ENCODE assay signal across 19 cellular contexts in the genomic region with DNA sequence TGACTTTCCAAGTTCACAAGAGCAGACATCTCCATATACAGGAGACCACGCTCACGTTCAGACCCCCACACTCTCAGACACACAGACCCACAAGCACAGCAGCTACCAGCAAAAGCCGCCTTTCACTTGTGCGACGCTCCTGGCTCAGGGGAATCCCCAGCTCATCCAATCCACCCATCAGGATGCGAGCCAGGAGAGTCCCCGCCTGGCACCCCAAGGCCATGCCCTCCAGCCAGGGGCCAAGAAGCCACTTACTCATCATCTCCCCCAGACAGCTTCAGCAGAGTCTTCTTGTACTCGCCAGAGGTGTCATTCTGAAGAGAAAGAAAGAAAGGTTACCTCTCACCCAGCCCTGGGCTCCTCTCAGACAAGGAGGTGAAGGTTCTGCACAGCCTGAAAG. TPM values are rescaled to one million over a fixed set of nuclear protein-coding genes. Genes with fewer than 3 reads are reported as not detected.
A peak's percentile ranks its signal among the peaks of the same experiment; 100 is the strongest.
DNase-seq lines count a peak whose midpoint lies in the region; ATAC-seq and TF ChIP-seq lines count a peak whose summit lies in the region.
"Had no signal": no experiment of that assay in that cellular context is flagged by ENCODE, and none has a peak within 500 bp of the region (broad histone marks: within the 10 kb centered on the region; RNA-seq: fewer than 3 reads in every experiment).

No MANE protein-coding gene starts in this region.

- peaks cover 97% of the 10 kb centered on the region for H3K36me3 Mint-ChIP-seq in activated T-cell treated with anti-CD3 and anti-CD28 coated beads, Interleukin-2, amount 50 U/mL, for 24 hours (ENCODE audit: low read depth)
- H3K36me3 Mint-ChIP-seq in stimulated activated effector memory CD8-positive, alpha-beta T cell treated with anti-CD3 and anti-CD28 coated beads, Interleukin-12 subunit alpha, Interleukin-12 subunit beta, amount 100 ng/mL, for 72 hours: peaks cover 100% of the 10 kb centered on the region

- no peaks in the 10 kb centered on the region for H3K27me3 Mint-ChIP-seq in activated T-cell treated with anti-CD3 and anti-CD28 coated beads, Interleukin-2, amount 50 U/mL, for 24 hours

- peaks cover 84% of the 10 kb centered on the region for H3K4me1 Mint-ChIP-seq in activated T-cell treated with anti-CD3 and anti-CD28 coated beads, Interleukin-2, amount 50 U/mL, for 24 hours (ENCODE audit: low read depth)
- peaks cover 68% of the 10 kb centered on the region for H3K4me1 Mint-ChIP-seq in stimulated activated effector memory CD8-positive, alpha-beta T cell treated with anti-CD3 and anti-CD28 coated beads, Interleukin-12 subunit alpha, Interleukin-12 subunit beta, amount 100 ng/mL, for 72 hours

- H3K9me3 Mint-ChIP-seq in activated T-cell treated with anti-CD3 and anti-CD28 coated beads, Interleukin-2, amount 50 U/mL, for 24 hours: no peaks in the 10 kb centered on the region
- no peaks in the 10 kb centered on the region for H3K9me3 Mint-ChIP-seq in stimulated activated effector memory CD8-positive, alpha-beta T cell treated with anti-CD3 and anti-CD28 coated beads, Interleukin-12 subunit alpha, Interleukin-12 subunit beta, amount 100 ng/mL, for 72 hours

- H3K9me3 ChIP-seq in OCI-LY3 (ENCODE audit: insufficient read depth, low read length): no peaks in the 10 kb centered on the region
- H3K9me3 ChIP-seq in adrenal gland (replicated peaks in 1 of 3): no peaks in the 10 kb centered on the region

- H3K27ac Mint-ChIP-seq in activated T-cell treated with anti-CD3 and anti-CD28 coated beads, Interleukin-2, amount 50 U/mL, for 24 hours: peak overlapping the region; percentile 83
- peak overlapping the region; percentile 82 for H3K27ac Mint-ChIP-seq in stimulated activated effector memory CD8-positive, alpha-beta T cell treated with anti-CD3 and anti-CD28 coated beads, Interleukin-12 subunit alpha, Interleukin-12 subunit beta, amount 100 ng/mL, for 72 hours

- TF ChIP-seq CTCF in OCI-LY3 (IDR thresholded peaks at IDR 0.05; ENCODE audit: low read depth, low read length) (no peak), adrenal gland (IDR thresholded peaks at IDR 0.05) (no peak), GM13977 (IDR thresholded peaks at IDR 0.05; ENCODE audit: extremely low read depth, insufficient read depth, missing control alignments) (no peak)

- no peak overlapping the region for H2AFZ ChIP-seq in OCI-LY3 (ENCODE audit: low read depth, low read length)

- H3K4me3 ChIP-seq in OCI-LY3 (ENCODE audit: low read length) (peak overlapping the region; percentile 42), adrenal gland (no peak overlapping the region)

- no peak for ATAC-seq in stimulated activated effector memory CD8-positive, alpha-beta T cell treated with anti-CD3 and anti-CD28 coated beads, Interleukin-12 subunit alpha, Interleukin-12 subunit beta, amount 100 ng/mL, for 72 hours
- no peak for ATAC-seq in HG03521 (IDR thresholded peaks at IDR 0.05; ENCODE audit: unreplicated experiment)

- H3K27ac ChIP-seq in OCI-LY3 (ENCODE audit: low read length) (no peak overlapping the region), adrenal gland (peak overlapping the region in 1 of 5 donors; percentile 44)
- H3K27ac ChIP-seq: epithelial cell of prostate, WERI-Rb-1 had no signal

- no peaks in the 10 kb centered on the region for H3K79me2 ChIP-seq in OCI-LY3 (ENCODE audit: low read length)

- intact Hi-C loops in adrenal gland (cut with DNase I): loop anchor here (5.0 to 10.0 kb wide), 2 partner anchors 34 to 107 kb away; no protein-coding TSS in a partner anchor

- H3K4me3 Mint-ChIP-seq in activated T-cell treated with anti-CD3 and anti-CD28 coated beads, Interleukin-2, amount 50 U/mL, for 24 hours: no peak overlapping the region
- no peak overlapping the region for H3K4me3 Mint-ChIP-seq in stimulated activated effector memory CD8-positive, alpha-beta T cell treated with anti-CD3 and anti-CD28 coated beads, Interleukin-12 subunit alpha, Interleukin-12 subunit beta, amount 100 ng/mL, for 72 hours

- 42 to 60% (median 54%) methylated on average over 7 to 8 of the region's 8 CpGs for WGBS in adrenal gland, 4 donors

- H3K36me3 ChIP-seq in OCI-LY3 (replicated peaks; ENCODE audit: low read depth, low read length): no peaks in the 10 kb centered on the region
- H3K36me3 ChIP-seq in adrenal gland (replicated peaks in 1 of 2): peaks cover 0 to 90% of the 10 kb centered on the region in 2 donors

- peak overlapping the region; percentile 19; the same call in 1 of the 2 replicates for H3K9ac ChIP-seq in OCI-LY3 (ENCODE audit: low read length)

- no peak for DNase-seq in activated T-cell treated with anti-CD3 and anti-CD28 coated beads, Interleukin-2, amount 50 U/mL, for 24 hours
- no peak for DNase-seq in activated T-cell treated with anti-CD3 and anti-CD28 coated beads, Interleukin-2, amount 50 U/mL, for 48 hours
- DNase-seq in adrenal gland: peak in 5 of 7 donors; percentile 24 to 52 (median 38)
- DNase-seq in stimulated activated effector memory CD8-positive, alpha-beta T cell treated with anti-CD3 and anti-CD28 coated beads, Interleukin-12 subunit alpha, Interleukin-12 subunit beta, amount 100 ng/mL, for 72 hours (ENCODE audit: low spot score in 2 of 2): no peak
- DNase-seq in GM13977 (ENCODE audit: low spot score): no peak
- no peak for DNase-seq in NCI-H69 (lab: John Stamatoyannopoulos, UW)
- DNase-seq: C1 segment of cervical spinal cord; foreskin fibroblast; H7; hippocampal formation; islet precursor cell; NCI-H1105 treated with DMSO at 0.1 percent for 48 hours; NCI-H510A treated with DMSO at 0.1 percent for 48 hours; SHP77 treated with DMSO at 0.1 percent for 48 hours; stimulated activated CD4-positive, alpha-beta T cell treated with anti-CD3 and anti-CD28 coated beads, Interleukin-2, amount 100 ng/mL, for 24 hours; WERI-Rb-1 had no signal

- H3K4me2 ChIP-seq in OCI-LY3 (ENCODE audit: low read length): peak overlapping the region; percentile 70

- H4K20me1 ChIP-seq in OCI-LY3 (ENCODE audit: insufficient read depth, low read length): no peaks in the 10 kb centered on the region

- in situ Hi-C loops in GM13977 (cut with MboI; ENCODE audit: low pct_unique_long_range_greater_than_20kb, low sequenced_read_pairs, unreplicated experiment): no loop called here

- peaks cover 80% of the 10 kb centered on the region for H3K4me1 ChIP-seq in OCI-LY3 (ENCODE audit: low read length)
- H3K4me1 ChIP-seq in adrenal gland (replicated peaks in 1 of 2): peaks cover 0 to 8% of the 10 kb centered on the region in 2 donors

- peaks cover 15% of the 10 kb centered on the region; the same call in 1 of the 2 replicates for H3K27me3 ChIP-seq in OCI-LY3 (ENCODE audit: low read depth, low read length)
- no peaks in the 10 kb centered on the region for H3K27me3 ChIP-seq in adrenal gland

- no peak for TF ChIP-seq POLR2A in adrenal gland (IDR thresholded peaks at IDR 0.05)

RNA-seq across cellular contexts. Expression of gene ANXA6, which starts 29.7 kb away (rescaled TPM):
- 100 to 1,000 TPM; 144 to 382 (median 278) TPM for total RNA-seq in adrenal gland
- polyA plus RNA-seq in adrenal gland: 100 to 1,000 TPM; 115 to 176 (median 139) TPM

RNA-seq across cellular contexts. Expression of gene TNIP1, which starts 47.1 kb away (rescaled TPM):
- total RNA-seq in adrenal gland: 100 to 1,000 TPM in 6 of 8 donors, 10 to 100 TPM in 2; 36.6 to 129 (median 103) TPM
- polyA plus RNA-seq in adrenal gland: 10 to 100 TPM; 42.2 to 85.1 (median 68.1) TPM

Comparison
In these comparisons a context has a peak if more than half of its experiments do, and no peak if none do; other contexts are left out.
1. DNase-seq: peak in adrenal gland (5 of 7); none in activated T-cell treated with anti-CD3 and anti-CD28 coated beads, Interleukin-2, amount 50 U/mL, for 24 hours (single experiment), activated T-cell treated with anti-CD3 and anti-CD28 coated beads, Interleukin-2, amount 50 U/mL, for 48 hours (0 of 2), stimulated activated effector memory CD8-positive, alpha-beta T cell treated with anti-CD3 and anti-CD28 coated beads, Interleukin-12 subunit alpha, Interleukin-12 subunit beta, amount 100 ng/mL, for 72 hours (0 of 2), GM13977 (single experiment) and NCI-H69 (single experiment).